Comparison of ENCODE assay signal across 18 cellular contexts in genomic region chr17:34243732-34244299, GRCh38. TPM values are rescaled to one million over a fixed set of nuclear protein-coding genes. Genes with fewer than 3 reads are reported as not detected.
DNase-seq lines count a peak whose midpoint lies in the region; ATAC-seq and TF ChIP-seq lines count a peak whose summit lies in the region.
"Had no signal": no experiment of that assay in that cellular context is flagged by ENCODE, and none has a peak within 500 bp of the region (broad histone marks: within the 10 kb centered on the region; RNA-seq: fewer than 3 reads in every experiment).

No MANE protein-coding gene starts in this region.

- no peaks in the 10 kb centered on the region for H3K36me3 Mint-ChIP-seq in stimulated activated memory B cell treated with anti-CD40 and anti-IgM and Interleukin-4, amounts not matched to agents 10 μg/mL and 1 μg/mL and 100 μg/mL, for 72 hours

- no peak for TF ChIP-seq POLR2A in esophagus muscularis mucosa (IDR thresholded peaks at IDR 0.05; ENCODE audit: low read depth)

- H3K36me3 ChIP-seq in esophagus muscularis mucosa, result no peaks in the 10 kb centered on the region
- H3K36me3 ChIP-seq: BE2C had no signal

- H3K4me3 ChIP-seq in esophagus muscularis mucosa (no peak overlapping the region), foreskin fibroblast (ENCODE audit: low read depth in 1 of 2, low read length in 2 of 2) (no peak overlapping the region)
- H3K4me3 ChIP-seq: GM23248, K562, PC-9 had no signal

- H3K27ac ChIP-seq in esophagus muscularis mucosa (replicated peaks in 1 of 4), result peak overlapping the region in 2 of 4 donors; percentile 27 to 47
- H3K27ac ChIP-seq: GM23248, PC-9 had no signal

- H3K4me3 Mint-ChIP-seq in stimulated activated memory B cell treated with anti-CD40 and anti-IgM and Interleukin-4, amounts not matched to agents 10 μg/mL and 1 μg/mL and 100 μg/mL, for 72 hours, result no peak overlapping the region

- WGBS in esophagus muscularis mucosa, result 82% methylated on average over 6 of the region's 6 CpGs

- TF ChIP-seq EP300 in esophagus muscularis mucosa (IDR thresholded peaks at IDR 0.05), result peak; percentile 27

- H3K4me1 Mint-ChIP-seq in stimulated activated memory B cell treated with anti-CD40 and anti-IgM and Interleukin-4, amounts not matched to agents 10 μg/mL and 1 μg/mL and 100 μg/mL, for 72 hours, result peaks cover 9% of the 10 kb centered on the region

- H3K27ac Mint-ChIP-seq in stimulated activated memory B cell treated with anti-CD40 and anti-IgM and Interleukin-4, amounts not matched to agents 10 μg/mL and 1 μg/mL and 100 μg/mL, for 72 hours, result no peak overlapping the region

- H3K4me1 ChIP-seq in esophagus muscularis mucosa, result peaks cover 48 to 74% (median 58%) of the 10 kb centered on the region in 4 donors
- H3K4me1 ChIP-seq: BE2C had no signal

- ATAC-seq in stimulated activated memory B cell treated with anti-CD40 and anti-IgM and Interleukin-4, amounts not matched to agents 10 μg/mL and 1 μg/mL and 100 μg/mL, for 72 hours, result peak; percentile 65
- ATAC-seq in HG03342 (IDR thresholded peaks at IDR 0.05; ENCODE audit: unreplicated experiment), result no peak
- ATAC-seq: K562, SK-N-SH treated with all-trans-retinoic acid at 6 μM for 48 hours had no signal

- H3K27me3 Mint-ChIP-seq in stimulated activated memory B cell treated with anti-CD40 and anti-IgM and Interleukin-4, amounts not matched to agents 10 μg/mL and 1 μg/mL and 100 μg/mL, for 72 hours, result no peaks in the 10 kb centered on the region

- no peaks in the 10 kb centered on the region for H3K9me3 ChIP-seq in esophagus muscularis mucosa
- H3K9me3 ChIP-seq: BE2C had no signal

- no peaks in the 10 kb centered on the region for H3K27me3 ChIP-seq in esophagus muscularis mucosa

- intact Hi-C loops in esophagus muscularis mucosa (cut with DNase I), result no loop called here

- no peaks in the 10 kb centered on the region for H3K9me3 Mint-ChIP-seq in stimulated activated memory B cell treated with anti-CD40 and anti-IgM and Interleukin-4, amounts not matched to agents 10 μg/mL and 1 μg/mL and 100 μg/mL, for 72 hours

- TF ChIP-seq CTCF in esophagus muscularis mucosa (IDR thresholded peaks at IDR 0.05) (no peak), foreskin fibroblast (IDR thresholded peaks at IDR 0.05; ENCODE audit: low read depth, low read length) (no peak)

- DNase-seq in CD1c-positive myeloid dendritic cell (ENCODE audit: extremely low spot score), result peak; percentile 70
- DNase-seq in NOMO-1 treated with DMSO at 0.1 percent for 48 hours (lab: John Stamatoyannopoulos, UW; ENCODE audit: unreplicated experiment), result peak; percentile 54
- DNase-seq in esophagus muscularis mucosa (ENCODE audit: extremely low spot score), result no peak
- no peak for DNase-seq in stimulated activated CD4-positive, alpha-beta T cell treated with anti-CD3 and anti-CD28 coated beads, Interleukin-15, amount 100 ng/mL, for 24 hours
- no peak for DNase-seq in foreskin fibroblast
- DNase-seq: BE2C, DMS 273 treated with DMSO at 0.1 percent for 48 hours, GM23248, NCI-H1105, NCI-H187, NCI-H2171, PC-9 had no signal

RNA-seq across cellular contexts. Expression of gene CCL2, which starts 11.3 kb away (rescaled TPM):
- total RNA-seq in esophagus muscularis mucosa, result 100 to 1,000 TPM in 1 of 4 donors, 10 to 100 TPM in 2, 1 to 10 TPM in 1; 7.1 to 514 (median 20.8) TPM
- total RNA-seq: NCI-H460, PC-9 had no signal

RNA-seq across cellular contexts. Expression of gene CCL7, which starts 26.2 kb away (rescaled TPM):
- under 1 TPM in 1 of 4 donors, not detected in 3; 0.83 TPM for total RNA-seq in esophagus muscularis mucosa
- total RNA-seq: K562, NCI-H460, PC-9 had no signal

RNA-seq across cellular contexts. Expression of gene CCL11, which starts 41.7 kb away (rescaled TPM):
- 1 to 10 TPM; 2.0 to 8.8 (median 6.6) TPM for total RNA-seq in esophagus muscularis mucosa
- total RNA-seq: Daoy, GM23248, K562, NCI-H460, PC-9 had no signal

Comparison
In these comparisons a context has a peak if more than half of its experiments do, and no peak if none do; other contexts are left out.
1. DNase-seq: peak in CD1c-positive myeloid dendritic cell (single experiment) and NOMO-1 treated with DMSO at 0.1 percent for 48 hours (single experiment); none in esophagus muscularis mucosa (single experiment), stimulated activated CD4-positive, alpha-beta T cell treated with anti-CD3 and anti-CD28 coated beads, Interleukin-15, amount 100 ng/mL, for 24 hours (single experiment) and foreskin fibroblast (0 of 2).